Comparison of ENCODE assay signal across 11 cellular contexts in the genomic region with DNA sequence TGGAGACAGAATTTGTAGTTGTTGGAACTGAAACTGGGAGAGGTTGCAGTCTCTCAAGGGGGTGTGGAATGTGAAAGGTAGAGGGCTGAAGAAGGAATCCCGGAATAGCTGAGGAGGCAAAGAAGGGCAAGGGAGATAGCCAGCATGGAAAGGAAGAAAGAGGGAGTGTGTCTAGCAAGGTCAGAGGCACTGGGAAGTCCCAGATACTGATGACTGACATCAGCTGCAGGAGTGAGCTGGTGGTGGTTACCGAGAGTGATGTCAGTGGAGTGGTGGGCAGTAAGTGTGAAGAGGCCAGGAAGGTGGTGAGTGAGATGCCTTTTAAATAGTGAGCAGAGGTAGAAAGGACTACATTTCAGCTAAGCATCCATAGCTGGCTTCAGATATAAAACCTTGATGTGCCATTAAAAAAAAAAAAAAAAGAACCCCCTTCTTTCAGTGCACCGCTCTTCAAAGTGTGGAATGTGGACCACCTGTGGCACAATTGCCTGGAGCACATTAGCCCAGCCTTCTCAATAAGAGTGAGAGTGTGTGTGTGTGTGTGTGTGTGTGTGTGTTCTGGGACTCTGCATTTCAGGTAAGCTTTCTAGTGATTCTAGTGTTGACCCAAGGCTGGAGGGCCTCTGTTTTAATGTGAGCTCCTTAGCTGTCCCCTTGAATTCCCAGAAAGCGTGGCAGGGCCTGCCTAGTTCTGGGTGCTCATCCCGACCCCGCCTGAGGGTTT. TPM values are rescaled to one million over a fixed set of nuclear protein-coding genes. Genes with fewer than 3 reads are reported as not detected.
DNase-seq lines count a peak whose midpoint lies in the region; ATAC-seq and TF ChIP-seq lines count a peak whose summit lies in the region.
"Had no signal": no experiment of that assay in that cellular context is flagged by ENCODE, and none has a peak within 500 bp of the region (broad histone marks: within the 10 kb centered on the region; RNA-seq: fewer than 3 reads in every experiment).

No MANE protein-coding gene starts in this region.

- H3F3A ChIP-seq in OCI-LY1 (ENCODE audit: insufficient read depth, low read length) = no peaks in the 10 kb centered on the region

- H3K4me3 Mint-ChIP-seq in endothelial cell (ENCODE audit: unreplicated experiment) = peak overlapping the region; percentile 71
- H3K4me3 Mint-ChIP-seq in stimulated activated naive CD8-positive, alpha-beta T cell treated with anti-CD3 and anti-CD28 coated beads, Interleukin-15, amount 100 ng/mL, for 72 hours = peak overlapping the region; percentile 63 to 70

- H3K27me3 ChIP-seq in OCI-LY1 (ENCODE audit: insufficient read depth, low read length) = no peaks in the 10 kb centered on the region
- H3K27me3 ChIP-seq: cardiac muscle cell had no signal

- no peak overlapping the region for H2AFZ ChIP-seq in OCI-LY1 (ENCODE audit: low read length)

- H3K79me2 ChIP-seq in OCI-LY1 (ENCODE audit: insufficient read depth, low read length) = no peaks in the 10 kb centered on the region

- ATAC-seq in stimulated activated naive CD8-positive, alpha-beta T cell treated with anti-CD3 and anti-CD28 coated beads, Interleukin-15, amount 100 ng/mL, for 72 hours = peak; percentile 100
- ATAC-seq in GM21367 (IDR thresholded peaks at IDR 0.05; ENCODE audit: unreplicated experiment) = no peak
- ATAC-seq: PC-3 had no signal

- no peak overlapping the region for H3K4me3 ChIP-seq in OCI-LY1 (ENCODE audit: low read depth, low read length, poor library complexity, severe bottlenecking)
- H3K4me3 ChIP-seq: cardiac muscle cell, left ventricle myocardium inferior had no signal

- no peak overlapping the region for H3K9ac ChIP-seq in OCI-LY1 (ENCODE audit: low read length)

- peaks cover 22% of the 10 kb centered on the region for H3K36me3 Mint-ChIP-seq in endothelial cell (ENCODE audit: low read depth, unreplicated experiment)

- DNase-seq in activated naive CD4-positive, alpha-beta T cell treated with Interleukin-2 at 50 U/mL for 16 hours = peak; percentile 53
- no peak for DNase-seq in activated naive CD4-positive, alpha-beta T cell (lab: John Stamatoyannopoulos, UW)
- DNase-seq in endothelial cell (ENCODE audit: low spot score) (no peak), NCI-H510A (lab: John Stamatoyannopoulos, UW) (no peak), NCI-H1092 (lab: John Stamatoyannopoulos, UW) (no peak)
- peak; percentile 60 to 79 for DNase-seq in stimulated activated naive CD8-positive, alpha-beta T cell treated with anti-CD3 and anti-CD28 coated beads, Interleukin-15, amount 100 ng/mL, for 72 hours
- DNase-seq: left ventricle myocardium inferior, PC-3 had no signal

- H4K20me1 ChIP-seq in OCI-LY1 (ENCODE audit: insufficient read depth, low read length) = no peaks in the 10 kb centered on the region

- H3K27ac ChIP-seq in OCI-LY1 (ENCODE audit: low read depth, low read length, poor library complexity, severe bottlenecking) = peak overlapping the region; percentile 73
- H3K27ac ChIP-seq: cardiac muscle cell, left ventricle myocardium inferior had no signal

- H3K27me3 Mint-ChIP-seq in endothelial cell (ENCODE audit: unreplicated experiment) = peaks cover 4% of the 10 kb centered on the region
- H3K27me3 Mint-ChIP-seq in stimulated activated naive CD8-positive, alpha-beta T cell treated with anti-CD3 and anti-CD28 coated beads, Interleukin-15, amount 100 ng/mL, for 72 hours = no peaks in the 10 kb centered on the region

- H3K9me2 ChIP-seq in OCI-LY1 (ENCODE audit: low read depth, low read length) = no peaks in the 10 kb centered on the region

- TF ChIP-seq CTCF in OCI-LY1 (IDR thresholded peaks at IDR 0.05; ENCODE audit: low read length) = no peak
- no peak for TF ChIP-seq CTCF in endothelial cell (IDR thresholded peaks at IDR 0.05; ENCODE audit: unreplicated experiment)

- H3K9me3 Mint-ChIP-seq in endothelial cell (ENCODE audit: unreplicated experiment) = no peaks in the 10 kb centered on the region
- H3K9me3 Mint-ChIP-seq in stimulated activated naive CD8-positive, alpha-beta T cell treated with anti-CD3 and anti-CD28 coated beads, Interleukin-15, amount 100 ng/mL, for 72 hours = no peaks in the 10 kb centered on the region

- no peak overlapping the region for H3K27ac Mint-ChIP-seq in endothelial cell (ENCODE audit: unreplicated experiment)
- peak overlapping the region in 1 of 2 donors; percentile 86 for H3K27ac Mint-ChIP-seq in stimulated activated naive CD8-positive, alpha-beta T cell treated with anti-CD3 and anti-CD28 coated beads, Interleukin-15, amount 100 ng/mL, for 72 hours

- H3K4me1 Mint-ChIP-seq in endothelial cell (ENCODE audit: unreplicated experiment) = no peaks in the 10 kb centered on the region
- peaks cover 36% of the 10 kb centered on the region for H3K4me1 Mint-ChIP-seq in stimulated activated naive CD8-positive, alpha-beta T cell treated with anti-CD3 and anti-CD28 coated beads, Interleukin-15, amount 100 ng/mL, for 72 hours

- H3K36me3 ChIP-seq in OCI-LY1 (ENCODE audit: insufficient read depth, low read length) = peaks cover 71% of the 10 kb centered on the region

- no peak overlapping the region for H3K4me2 ChIP-seq in OCI-LY1 (ENCODE audit: low read length)

- peaks cover 22% of the 10 kb centered on the region for H3K4me1 ChIP-seq in OCI-LY1 (ENCODE audit: insufficient read depth, low read length, severe bottlenecking)
- H3K4me1 ChIP-seq: left ventricle myocardium inferior had no signal

- H3K9me3 ChIP-seq in OCI-LY1 (ENCODE audit: low read length) = no peaks in the 10 kb centered on the region
- H3K9me3 ChIP-seq: left ventricle myocardium inferior had no signal

RNA-seq across cellular contexts. Expression of a gene that starts 8.5 kb away (rescaled TPM):
- 42.8 TPM for total RNA-seq in endothelial cell (ENCODE audit: unreplicated experiment)

RNA-seq across cellular contexts. Expression of a gene that starts 8.6 kb away (rescaled TPM):
- total RNA-seq in endothelial cell (ENCODE audit: unreplicated experiment) = 20.0 TPM

RNA-seq across cellular contexts. Expression of a gene that starts 55.0 kb away (rescaled TPM):
- 20.8 TPM for total RNA-seq in endothelial cell (ENCODE audit: unreplicated experiment)

Comparison
In these comparisons a context has a peak if more than half of its experiments do, and no peak if none do; other contexts are left out.
1. DNase-seq: peak in activated naive CD4-positive, alpha-beta T cell treated with Interleukin-2 at 50 U/mL for 16 hours (single experiment) and stimulated activated naive CD8-positive, alpha-beta T cell treated with anti-CD3 and anti-CD28 coated beads, Interleukin-15, amount 100 ng/mL, for 72 hours (2 of 2); none in activated naive CD4-positive, alpha-beta T cell (0 of 4), endothelial cell (single experiment), NCI-H510A (single experiment) and NCI-H1092 (single experiment).